Comparison of ENCODE assay signal across 13 cellular contexts in genomic region chr2:24762518-24762917, GRCh38.
A peak's percentile ranks its signal among the peaks of the same experiment; 100 is the strongest.
DNase-seq lines count a peak whose midpoint lies in the region; ATAC-seq and TF ChIP-seq lines count a peak whose summit lies in the region.
"Had no signal": no experiment of that assay in that cellular context is flagged by ENCODE, and none has a peak within 500 bp of the region (broad histone marks: within the 10 kb centered on the region; RNA-seq: fewer than 3 reads in every experiment).

No MANE protein-coding gene starts in this region.

- DNase-seq in NCI-H146 (lab: John Stamatoyannopoulos, UW) (peak; percentile 29), astrocyte of the spinal cord (ENCODE audit: low read depth, low spot score) (peak; percentile 8), iris pigment epithelial cell (ENCODE audit: low read depth) (peak; percentile 32), islet precursor cell (no peak), germinal center (ENCODE audit: low spot score) (no peak)
- DNase-seq: Calu3; CD8-positive, alpha-beta T cell; DMS79 treated with DMSO at 0.1 percent for 48 hours; GF-D8; H9 had no signal

- POLR2A ChIA-PET in HEK293 (lab: Yijun Ruan, JAX), result interaction anchor here (0.5 kb wide), 1 partner anchor 66 kb away, joined by 5 read pairs; no protein-coding TSS in a partner anchor

- in situ Hi-C loops in astrocyte of the spinal cord (cut with HindIII; ENCODE audit: low sequenced_read_pairs), result no loop called here

- ATAC-seq in GM18873 (IDR thresholded peaks at IDR 0.05; ENCODE audit: low FRiP score, unreplicated experiment), result no peak
- ATAC-seq: CD8-positive, alpha-beta T cell had no signal

- H3K27ac ChIP-seq in HEK293 (ENCODE audit: extremely low read depth, low read depth, low read length), result no peak overlapping the region
- H3K27ac ChIP-seq: BLaER1 treated with 17β-estradiol and CSF1 and Interleukin-3, amounts not matched to agents 10 nM and 100 nM had no signal

- TF ChIP-seq CTCF in HEK293 (tag by site-specific recombination; IDR thresholded peaks at IDR 0.05), result no peak
- TF ChIP-seq CTCF in astrocyte of the spinal cord (IDR thresholded peaks at IDR 0.05; ENCODE audit: low read depth, low read length), result no peak

- no peak overlapping the region for H3K4me3 ChIP-seq in HEK293 (ENCODE audit: low read depth, low read length)
- H3K4me3 ChIP-seq in astrocyte of the spinal cord (ENCODE audit: low read depth, low read length), result no peak overlapping the region
- H3K4me3 ChIP-seq: BLaER1 treated with 17β-estradiol and CSF1 and Interleukin-3, amounts not matched to agents 10 nM and 100 nM had no signal

- no peaks in the 10 kb centered on the region for H3K9me3 ChIP-seq in HEK293 (ENCODE audit: control insufficient read depth, insufficient read depth, low read depth, low read length)

- peaks cover 16 to 32% of the 10 kb centered on the region in 2 experiments for H3K36me3 ChIP-seq in HEK293 (ENCODE audit: control insufficient read depth in 2 of 2, insufficient read depth in 1 of 2, low read length in 2 of 2)

- CTCF ChIA-PET in HEK293 (lab: Yijun Ruan, JAX), result interaction anchor here (0.7 kb wide), 1 partner anchor 352 kb away, joined by 5 read pairs; no protein-coding TSS in a partner anchor

- peaks cover 10% of the 10 kb centered on the region for H3K4me1 ChIP-seq in HEK293 (ENCODE audit: control insufficient read depth, insufficient read depth, low read length)

TF ChIP-seq in HEK293, 187 proteins besides CTCF, POLR2A, EP300 and RAD21:
- TF ChIP-seq ZNF670 (tag by site-specific recombination; IDR thresholded peaks at IDR 0.05; ENCODE audit: low read depth), result no peak
- no peak for TF ChIP-seq ZSCAN23 (tag by site-specific recombination; IDR thresholded peaks at IDR 0.05)
- peak; percentile 70 for TF ChIP-seq PRDM6 (tag by site-specific recombination; IDR thresholded peaks at IDR 0.05)
- TF ChIP-seq OSR2 (tag by site-specific recombination; IDR thresholded peaks at IDR 0.05), result 0 out of 2 replicates have a peak, but pooled peaks have one; percentile 22
- no peak for TF ChIP-seq ZNF280D (tag by site-specific recombination; IDR thresholded peaks at IDR 0.05)

Comparison
In these comparisons a context has a peak if more than half of its experiments do, and no peak if none do; other contexts are left out.
1. DNase-seq: peak in NCI-H146 (single experiment), astrocyte of the spinal cord (single experiment) and iris pigment epithelial cell (single experiment); none in islet precursor cell (single experiment) and germinal center (single experiment).